ENCODE assay signal across 25 cellular contexts in the genomic region with DNA sequence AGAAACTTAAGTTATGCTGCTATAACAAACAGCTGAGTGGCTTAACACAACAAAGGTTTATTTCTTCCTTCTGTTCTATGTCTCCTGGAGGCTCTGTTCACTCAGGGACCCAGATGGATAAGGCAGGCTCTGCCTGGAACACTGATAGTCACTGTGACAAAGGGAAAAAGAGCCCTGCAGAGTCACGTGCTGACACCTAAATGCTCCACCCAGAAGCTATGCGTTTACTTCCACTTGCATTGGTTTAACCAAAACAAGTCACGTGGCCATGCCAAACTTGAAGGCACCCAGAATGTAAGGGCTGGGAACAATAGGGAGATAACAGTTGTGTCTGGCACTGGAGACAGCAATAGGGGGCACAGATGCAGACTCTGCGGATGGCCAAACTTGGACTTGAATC. TPM values are rescaled to one million over a fixed set of nuclear protein-coding genes. Genes with fewer than 3 reads are reported as not detected.
"Had no signal": no experiment of that assay in that cellular context is flagged by ENCODE, and none has a peak within 500 bp of the region (broad histone marks: within the 10 kb centered on the region; RNA-seq: fewer than 3 reads in every experiment).

No MANE protein-coding gene starts in this region.

- ATAC-seq: body of pancreas, heart right ventricle, left cardiac atrium, sciatic nerve, T-helper 17 cell had no signal

- H3K27me3 ChIP-seq: body of pancreas, cardiac muscle cell, testis had no signal

- H3K4me3 ChIP-seq: body of pancreas, cardiac muscle cell, heart right ventricle, testis had no signal

- H3K9me3 ChIP-seq: body of pancreas, testis had no signal

- H3K36me3 ChIP-seq: cardiac muscle cell, heart right ventricle had no signal

- DNase-seq: activated CD4-positive, alpha-beta memory T cell treated with anti-CD3 and anti-CD28 coated beads, Interleukin-2, amount 10 ng/mL, durations not matched to agents 7 days and 5 days; activated CD4-positive, alpha-beta T cell treated with anti-CD3 and anti-CD28 coated beads, Interleukin-2, amount 10 ng/mL, durations not matched to agents 24 days and 14 days; activated CD4-positive, CD25-positive, alpha-beta regulatory T cell; activated gamma-delta T cell; activated naive CD4-positive, alpha-beta T cell treated with anti-CD3 and anti-CD28 coated beads, Interleukin-2, amount 50 U/mL, for 16 hours; anterior cingulate cortex; body of pancreas; heart right ventricle; islet precursor cell; left cardiac atrium; naive B cell; nucleus accumbens; stimulated activated CD4-positive, alpha-beta T cell treated with anti-CD3 and anti-CD28 coated beads, Interleukin-4, amount 100 ng/mL, for 1 hour; stimulated activated naive CD4-positive, alpha-beta T cell; T-helper 17 cell; testis had no signal

- FAIRE-seq: endometrium had no signal

- H3K4me1 ChIP-seq: heart right ventricle, testis had no signal

- H3K27ac ChIP-seq: body of pancreas, cardiac muscle cell, heart right ventricle, testis had no signal

RNA-seq across cellular contexts. Expression of gene MS4A15, which starts 3.4 kb away (rescaled TPM):
- total RNA-seq: activated CD4-positive, alpha-beta memory T cell treated with anti-CD3 and anti-CD28 coated beads, Interleukin-2, amount 10 ng/mL, durations not matched to agents 7 days and 5 days; activated CD4-positive, alpha-beta T cell treated with anti-CD3 and anti-CD28 coated beads, Interleukin-2, amount 10 ng/mL, durations not matched to agents 24 days and 14 days; body of pancreas; cardiac muscle cell; chondrocyte; epithelial cell of proximal tubule; fibroblast of villous mesenchyme; heart right ventricle; left cardiac atrium; lower leg skin; mucosa of gallbladder; sciatic nerve; T-helper 17 cell had no signal
- polyA plus RNA-seq: cardiac muscle cell, heart right ventricle, neural cell had no signal

RNA-seq across cellular contexts. Expression of gene MS4A18, which starts 28.8 kb away (rescaled TPM):
- total RNA-seq: activated CD4-positive, alpha-beta memory T cell treated with anti-CD3 and anti-CD28 coated beads, Interleukin-2, amount 10 ng/mL, durations not matched to agents 7 days and 5 days; activated CD4-positive, alpha-beta T cell treated with anti-CD3 and anti-CD28 coated beads, Interleukin-2, amount 10 ng/mL, durations not matched to agents 24 days and 14 days; body of pancreas; cardiac muscle cell; chondrocyte; epithelial cell of proximal tubule; fibroblast of villous mesenchyme; heart right ventricle; left cardiac atrium; lower leg skin; mucosa of gallbladder; sciatic nerve; T-helper 17 cell had no signal
- polyA plus RNA-seq: cardiac muscle cell, heart right ventricle, neural cell had no signal

RNA-seq across cellular contexts. Expression of gene MS4A10, which starts 31.8 kb away (rescaled TPM):
- total RNA-seq: activated CD4-positive, alpha-beta memory T cell treated with anti-CD3 and anti-CD28 coated beads, Interleukin-2, amount 10 ng/mL, durations not matched to agents 7 days and 5 days; activated CD4-positive, alpha-beta T cell treated with anti-CD3 and anti-CD28 coated beads, Interleukin-2, amount 10 ng/mL, durations not matched to agents 24 days and 14 days; body of pancreas; cardiac muscle cell; chondrocyte; epithelial cell of proximal tubule; fibroblast of villous mesenchyme; heart right ventricle; left cardiac atrium; lower leg skin; mucosa of gallbladder; sciatic nerve; T-helper 17 cell had no signal
- polyA plus RNA-seq: cardiac muscle cell, heart right ventricle, neural cell had no signal

RNA-seq across cellular contexts. Expression of gene MS4A8, which starts 53.9 kb away (rescaled TPM):
- total RNA-seq: activated CD4-positive, alpha-beta memory T cell treated with anti-CD3 and anti-CD28 coated beads, Interleukin-2, amount 10 ng/mL, durations not matched to agents 7 days and 5 days; activated CD4-positive, alpha-beta T cell treated with anti-CD3 and anti-CD28 coated beads, Interleukin-2, amount 10 ng/mL, durations not matched to agents 24 days and 14 days; cardiac muscle cell; chondrocyte; epithelial cell of proximal tubule; fibroblast of villous mesenchyme; heart right ventricle; left cardiac atrium; lower leg skin; sciatic nerve; T-helper 17 cell had no signal
- polyA plus RNA-seq: cardiac muscle cell, heart right ventricle, neural cell had no signal
